In genomic region chr19:6109947-6110346, GRCh38 we compare ENCODE assay signal across 8 cellular contexts. TPM values are rescaled to one million over a fixed set of nuclear protein-coding genes. Genes with fewer than 3 reads are reported as not detected.
A peak's percentile ranks its signal among the peaks of the same experiment; 100 is the strongest.
DNase-seq lines count a peak whose midpoint lies in the region; ATAC-seq and TF ChIP-seq lines count a peak whose summit lies in the region.

No MANE protein-coding gene starts in this region.

- peak overlapping the region; percentile 62 to 84 for H3K27ac Mint-ChIP-seq in natural killer cell treated with Interleukin-12 subunit alpha and Interleukin-12 subunit beta and Interleukin-15 and Interleukin-18, amount 100 ng/mL, for 72 hours

- peak overlapping the region in 5 of 11 experiments; percentile 16 to 78 (median 40); a peak in 6 of 22 replicates for H3K27ac ChIP-seq in BLaER1 treated with 17β-estradiol and CSF1 and Interleukin-3, amounts not matched to agents 10 nM and 100 nM
- H3K27ac ChIP-seq in ectodermal cell (ENCODE audit: insufficient read depth, low read depth, low read length, poor library complexity, severe bottlenecking) = no peak overlapping the region

- no peaks in the 10 kb centered on the region for H3K9me3 ChIP-seq in BLaER1 treated with 17β-estradiol and CSF1 and Interleukin-3, amounts not matched to agents 10 nM and 100 nM (replicated peaks in 1 of 11)
- no peaks in the 10 kb centered on the region for H3K9me3 ChIP-seq in ectodermal cell (ENCODE audit: control insufficient read depth, low read length)

- peak overlapping the region; percentile 92 to 100 (median 96) for H3K4me2 ChIP-seq in BLaER1 treated with 17β-estradiol and CSF1 and Interleukin-3, amounts not matched to agents 10 nM and 100 nM

- peaks cover 24 to 26% of the 10 kb centered on the region in 2 donors for H3K4me1 Mint-ChIP-seq in natural killer cell treated with Interleukin-12 subunit alpha and Interleukin-12 subunit beta and Interleukin-15 and Interleukin-18, amount 100 ng/mL, for 72 hours (ENCODE audit: low read depth in 2 of 2)

- peak overlapping the region; percentile 51 to 83 (median 68); a peak in 20 of 22 replicates for H3K9ac ChIP-seq in BLaER1 treated with 17β-estradiol and CSF1 and Interleukin-3, amounts not matched to agents 10 nM and 100 nM

- ATAC-seq in natural killer cell treated with Interleukin-12 subunit alpha and Interleukin-12 subunit beta and Interleukin-15 and Interleukin-18, amount 100 ng/mL, for 72 hours = no peak

- no peaks in the 10 kb centered on the region for H3K9me3 Mint-ChIP-seq in natural killer cell treated with Interleukin-12 subunit alpha and Interleukin-12 subunit beta and Interleukin-15 and Interleukin-18, amount 100 ng/mL, for 72 hours

- no peaks in the 10 kb centered on the region for H3K36me3 ChIP-seq in BLaER1 treated with 17β-estradiol and CSF1 and Interleukin-3, amounts not matched to agents 10 nM and 100 nM
- H3K36me3 ChIP-seq in ectodermal cell (ENCODE audit: control insufficient read depth, insufficient read depth, low read length) = no peaks in the 10 kb centered on the region

- WGBS in ectodermal cell, 2 experiments = 2% methylated on average over 38 of the region's 38 CpGs

- H3K4me3 Mint-ChIP-seq in natural killer cell treated with Interleukin-12 subunit alpha and Interleukin-12 subunit beta and Interleukin-15 and Interleukin-18, amount 100 ng/mL, for 72 hours = peak overlapping the region; percentile 95

- no peak for TF ChIP-seq CTCF in LNCaP clone FGC (IDR thresholded peaks at IDR 0.05; ENCODE audit: control insufficient read depth, extremely low read depth, insufficient read depth)

- H3K36me3 Mint-ChIP-seq in natural killer cell treated with Interleukin-12 subunit alpha and Interleukin-12 subunit beta and Interleukin-15 and Interleukin-18, amount 100 ng/mL, for 72 hours = no peaks in the 10 kb centered on the region

- peaks cover 14 to 24% (median 18%) of the 10 kb centered on the region in 10 experiments for H3K4me1 ChIP-seq in BLaER1 treated with 17β-estradiol and CSF1 and Interleukin-3, amounts not matched to agents 10 nM and 100 nM
- H3K4me1 ChIP-seq in ectodermal cell (ENCODE audit: control insufficient read depth, insufficient read depth, low read length) = peaks cover 9% of the 10 kb centered on the region

- DNase-seq in LNCaP clone FGC (ENCODE audit: low read depth) (no peak), RPMI8226 (no peak), NCI-H774 (lab: John Stamatoyannopoulos, UW) (no peak), NCI-H2081 (lab: John Stamatoyannopoulos, UW) (no peak)
- DNase-seq in natural killer cell treated with Interleukin-12 subunit alpha and Interleukin-12 subunit beta and Interleukin-15 and Interleukin-18, amount 100 ng/mL, for 72 hours (ENCODE audit: low spot score) = no peak
- no peak for DNase-seq in stimulated activated CD4-positive, alpha-beta T cell treated with anti-CD3 and anti-CD28 coated beads, Interleukin-4, amount 100 ng/mL, for 1 hour

- H3K27me3 ChIP-seq in BLaER1 treated with 17β-estradiol and CSF1 and Interleukin-3, amounts not matched to agents 10 nM and 100 nM = peaks cover 25 to 34% (median 32%) of the 10 kb centered on the region in 11 experiments
- H3K27me3 ChIP-seq in ectodermal cell (ENCODE audit: control insufficient read depth, insufficient read depth, low read length, poor library complexity, severe bottlenecking) = peaks cover 25% of the 10 kb centered on the region

- peaks cover 0 to 16% (median 8%) of the 10 kb centered on the region in 11 experiments; a peak in 5 of 22 replicates for H4K20me1 ChIP-seq in BLaER1 treated with 17β-estradiol and CSF1 and Interleukin-3, amounts not matched to agents 10 nM and 100 nM

- H3K27me3 Mint-ChIP-seq in natural killer cell treated with Interleukin-12 subunit alpha and Interleukin-12 subunit beta and Interleukin-15 and Interleukin-18, amount 100 ng/mL, for 72 hours = peaks cover 21 to 27% of the 10 kb centered on the region in 2 donors

- H3K4me3 ChIP-seq in BLaER1 treated with 17β-estradiol and CSF1 and Interleukin-3, amounts not matched to agents 10 nM and 100 nM = peak overlapping the region; percentile 56 to 75 (median 66)
- H3K4me3 ChIP-seq in LNCaP clone FGC (ENCODE audit: low read depth, low read length) (peak overlapping the region; percentile 49), ectodermal cell (ENCODE audit: insufficient read depth, low read depth, low read length) (peak overlapping the region; percentile 54)

RNA-seq across cellular contexts. Expression of gene RFX2, which starts 0.4 kb away (rescaled TPM):
- 10.8 TPM for polyA plus RNA-seq in ectodermal cell (2013, experiment 1 of 4)
- 11.5 TPM for polyA plus RNA-seq in ectodermal cell (2013, experiment 2 of 4)
- polyA plus RNA-seq in ectodermal cell (2013, experiment 3 of 4) = 17.3 TPM
- polyA plus RNA-seq in ectodermal cell (2013, experiment 4 of 4) = 14.2 TPM
- 1 to 10 TPM; 6.6 to 6.9 TPM for total RNA-seq in natural killer cell treated with Interleukin-12 subunit alpha and Interleukin-12 subunit beta and Interleukin-15 and Interleukin-18, amount 100 ng/mL, for 72 hours

RNA-seq across cellular contexts. Expression of gene ACSBG2, which starts 25.5 kb away (rescaled TPM):
- polyA plus RNA-seq in ectodermal cell (2013, experiment 1 of 4) = not detected
- not detected for polyA plus RNA-seq in ectodermal cell (2013, experiment 2 of 4)
- polyA plus RNA-seq in ectodermal cell (2013, experiment 3 of 4) = not detected
- not detected for polyA plus RNA-seq in ectodermal cell (2013, experiment 4 of 4)
- total RNA-seq in natural killer cell treated with Interleukin-12 subunit alpha and Interleukin-12 subunit beta and Interleukin-15 and Interleukin-18, amount 100 ng/mL, for 72 hours = not detected
